Comparison of ENCODE assay signal across 22 cellular contexts in genomic region chr9:134190232-134191121, GRCh38. TPM values are rescaled to one million over a fixed set of nuclear protein-coding genes. Genes with fewer than 3 reads are reported as not detected.
DNase-seq lines count a peak whose midpoint lies in the region; ATAC-seq and TF ChIP-seq lines count a peak whose summit lies in the region.
"Had no signal": no experiment of that assay in that cellular context is flagged by ENCODE, and none has a peak within 500 bp of the region (broad histone marks: within the 10 kb centered on the region; RNA-seq: fewer than 3 reads in every experiment).

No MANE protein-coding gene starts in this region.

- peak overlapping the region in 1 of 4 donors; percentile 30 for H3K27ac ChIP-seq in Peyer's patch
- peak overlapping the region; percentile 87 to 96 (median 93) for H3K27ac ChIP-seq in right lobe of liver
- peak overlapping the region in 4 of 8 donors; percentile 50 to 73 (median 59) for H3K27ac ChIP-seq in spleen
- H3K27ac ChIP-seq: RWPE1 had no signal

- peak; percentile 28 for DNase-seq in activated CD4-positive, CD25-positive, alpha-beta regulatory T cell treated with anti-CD3 and anti-CD28 coated beads, Interleukin-2, amount 50 U/mL, for 72 hours
- DNase-seq in activated CD4-positive, CD25-positive, alpha-beta regulatory T cell (lab: John Stamatoyannopoulos, UW) = no peak
- DNase-seq in Peyer's patch (peak in 2 of 3 donors; percentile 37 to 42), right lobe of liver (peak; percentile 38 to 83 (median 71)), spleen (peak; percentile 54), NCI-H345 treated with DMSO at 0.1 percent for 48 hours (lab: John Stamatoyannopoulos, UW; ENCODE audit: unreplicated experiment) (no peak), GOT3 (lab: John Stamatoyannopoulos, UW) (no peak)
- no peak for DNase-seq in stimulated activated naive CD4-positive, alpha-beta T cell (lab: John Stamatoyannopoulos, UW)
- DNase-seq: activated CD4-positive, alpha-beta T cell treated with anti-CD3 and anti-CD28 coated beads, Interleukin-2, amount 10 ng/mL, durations not matched to agents 24 days and 14 days; activated CD8-positive, alpha-beta memory T cell treated with anti-CD3 and anti-CD28 coated beads, Interleukin-2, amount 10 ng/mL, durations not matched to agents 7 days and 5 days; COR-L47; foreskin fibroblast; H9; kidney glomerular epithelial cell; stimulated activated CD4-positive, alpha-beta T cell treated with anti-CD3 and anti-CD28 coated beads, Interleukin-4, amount 100 ng/mL, for 4 hours; SW 1271 had no signal

- intact Hi-C loops in right lobe of liver (cut with DNase I) = no loop called here
- intact Hi-C loops in spleen (cut with DNase I; ENCODE audit: low total_unique reads) = no loop called here

- peaks cover 0 to 11% (median 0%) of the 10 kb centered on the region in 4 donors for H3K4me1 ChIP-seq in Peyer's patch
- peaks cover 2 to 60% (median 29%) of the 10 kb centered on the region in 4 donors for H3K4me1 ChIP-seq in right lobe of liver
- H3K4me1 ChIP-seq in spleen = peaks cover 13 to 51% (median 31%) of the 10 kb centered on the region in 6 donors

- no peak for TF ChIP-seq CTCF in Peyer's patch (IDR thresholded peaks at IDR 0.05)
- no peak for TF ChIP-seq CTCF in right lobe of liver (IDR thresholded peaks at IDR 0.05)
- TF ChIP-seq CTCF in spleen (IDR thresholded peaks at IDR 0.05 in 8 of 11, conservative IDR thresholded peaks at IDR 0.05 in 3 of 11) = no peak

- H3K4me3 ChIP-seq in Peyer's patch (no peak overlapping the region), right lobe of liver (no peak overlapping the region), spleen (no peak overlapping the region)

- no peaks in the 10 kb centered on the region for H3K36me3 ChIP-seq in Peyer's patch
- no peaks in the 10 kb centered on the region for H3K36me3 ChIP-seq in right lobe of liver
- H3K36me3 ChIP-seq in spleen = no peaks in the 10 kb centered on the region

- WGBS in right lobe of liver (ENCODE audit: insufficient coverage, low coverage, low lambda C conversion rate, missing lambda C conversion rate) = 52% methylated on average over 5 of the region's 29 CpGs
- WGBS in spleen, 5 donors = 72 to 92% (median 86%) methylated on average over 20 to 29 of the region's 29 CpGs

- ATAC-seq in right lobe of liver = peak; percentile 8 to 38 (median 20)
- ATAC-seq: activated CD8-positive, alpha-beta memory T cell treated with anti-CD3 and anti-CD28 coated beads, Interleukin-2, amount 10 ng/mL, durations not matched to agents 7 days and 5 days had no signal

- H3K9me3 ChIP-seq in Peyer's patch (no peaks in the 10 kb centered on the region), right lobe of liver (no peaks in the 10 kb centered on the region), spleen (no peaks in the 10 kb centered on the region)

- H3K27me3 ChIP-seq in Peyer's patch (no peaks in the 10 kb centered on the region), right lobe of liver (no peaks in the 10 kb centered on the region), spleen (replicated peaks in 1 of 7) (peaks cover 0 to 24% (median 0%) of the 10 kb centered on the region in 7 donors)

- TF ChIP-seq POLR2A in Peyer's patch (IDR thresholded peaks at IDR 0.05) (no peak), right lobe of liver (IDR thresholded peaks at IDR 0.05) (no peak), spleen (IDR thresholded peaks at IDR 0.05) (no peak)

RNA-seq across cellular contexts. Expression of gene RNU6ATAC, which starts 26.1 kb away (rescaled TPM):
- total RNA-seq in Peyer's patch (not detected), right lobe of liver (10 to 100 TPM in 4 of 6 experiments, not detected in 2; 17.4 to 91.1 (median 42.6) TPM), spleen (100 to 1,000 TPM in 4 of 7 donors, not detected in 3; 223 to 404 (median 271) TPM)
- polyA plus RNA-seq in spleen = not detected
- total RNA-seq: A172, LHCN-M2, urinary bladder had no signal
- polyA plus RNA-seq: adipose tissue, neural cell, urinary bladder had no signal

RNA-seq across cellular contexts. Expression of gene WDR5, which starts 54.6 kb away (rescaled TPM):
- total RNA-seq in Peyer's patch = 10 to 100 TPM; 21.4 to 34.7 (median 24.2) TPM
- total RNA-seq in right lobe of liver = 10 to 100 TPM; 16.6 to 24.0 (median 19.9) TPM
- total RNA-seq in spleen = 10 to 100 TPM; 13.8 to 23.1 (median 19.1) TPM
- polyA plus RNA-seq in spleen = 10 to 100 TPM; 15.4 to 31.3 (median 19.3) TPM

Comparison
In these comparisons a context has a peak if more than half of its experiments do, and no peak if none do; other contexts are left out.
1. DNase-seq: peak in activated CD4-positive, CD25-positive, alpha-beta regulatory T cell treated with anti-CD3 and anti-CD28 coated beads, Interleukin-2, amount 50 U/mL, for 72 hours (single experiment), Peyer's patch (2 of 3), right lobe of liver (3 of 3) and spleen (single experiment); none in activated CD4-positive, CD25-positive, alpha-beta regulatory T cell (0 of 4), NCI-H345 treated with DMSO at 0.1 percent for 48 hours (single experiment), stimulated activated naive CD4-positive, alpha-beta T cell (0 of 6) and GOT3 (single experiment).